9 cellular contexts compared by ENCODE assay signal in genomic region chr9:110069326-110070248, GRCh38.
DNase-seq lines count a peak whose midpoint lies in the region; ATAC-seq and FAIRE-seq lines count a peak whose summit lies in the region.
"Had no signal": no experiment of that assay in that cellular context is flagged by ENCODE, and none has a peak within 500 bp of the region (broad histone marks: within the 10 kb centered on the region; RNA-seq: fewer than 3 reads in every experiment).

No MANE protein-coding gene starts in this region.

- DNase-seq in HTR-8/SVneo (ENCODE audit: insufficient read length, low spot score) (peak; percentile 54), amniotic stem cell (lab: John Stamatoyannopoulos, UW) (peak; percentile 96), right cardiac atrium (peak; percentile 65 to 73 (median 67)), NCI-H2107 treated with DMSO at 0.1 percent for 48 hours (lab: John Stamatoyannopoulos, UW; ENCODE audit: unreplicated experiment) (no peak)
- DNase-seq in activated CD8-positive, alpha-beta memory T cell treated with anti-CD3 and anti-CD28 coated beads, Interleukin-2, amount 50 U/mL, for 48 hours, result no peak
- no peak for DNase-seq in effector memory CD8-positive, alpha-beta T cell
- no peak for DNase-seq in activated T-helper 1 cell treated with anti-CD3 and anti-CD28 coated beads, Interleukin-12 subunit alpha, Interleukin-12 subunit beta, Interleukin-2, Interleukin-4 antibody, amounts not matched to agents 30 ng/mL and 10 ng/mL and 1 ng/mL, durations not matched to agents 14 hours and 24 hours and 36 hours (ENCODE audit: low spot score)

- no peaks in the 10 kb centered on the region for H3K27me3 Mint-ChIP-seq in effector memory CD8-positive, alpha-beta T cell
- H3K27me3 Mint-ChIP-seq in activated T-helper 1 cell treated with anti-CD3 and anti-CD28 coated beads, Interleukin-12 subunit alpha, Interleukin-12 subunit beta, Interleukin-2, Interleukin-4 antibody, amounts not matched to agents 30 ng/mL and 10 ng/mL and 1 ng/mL, durations not matched to agents 14 hours and 24 hours and 36 hours (ENCODE audit: insufficient read depth), result no peaks in the 10 kb centered on the region

- H3K36me3 ChIP-seq in thymus (ENCODE audit: control insufficient read depth, insufficient read depth), result peaks cover 6% of the 10 kb centered on the region

- peak; percentile 62 for FAIRE-seq in HTR-8/SVneo (lab: Jason Lieb, UNC)
- FAIRE-seq: colon had no signal

- H3K27ac ChIP-seq in right cardiac atrium (ENCODE audit: low read length) (peak overlapping the region; percentile 61), thymus (ENCODE audit: low read depth) (peak overlapping the region; percentile 36)

- H3K4me1 ChIP-seq in right cardiac atrium (ENCODE audit: control insufficient read depth, insufficient read depth, low read length) (peaks cover 15% of the 10 kb centered on the region), thymus (ENCODE audit: control insufficient read depth, insufficient read depth, low read length) (peaks cover 21% of the 10 kb centered on the region)

- 44% methylated on average over 14 of the region's 14 CpGs for WGBS in right cardiac atrium
- WGBS in thymus, result 87% methylated on average over 14 of the region's 14 CpGs

- no peaks in the 10 kb centered on the region for H3K4me1 Mint-ChIP-seq in effector memory CD8-positive, alpha-beta T cell (ENCODE audit: low read depth in 2 of 2)
- H3K4me1 Mint-ChIP-seq in activated T-helper 1 cell treated with anti-CD3 and anti-CD28 coated beads, Interleukin-12 subunit alpha, Interleukin-12 subunit beta, Interleukin-2, Interleukin-4 antibody, amounts not matched to agents 30 ng/mL and 10 ng/mL and 1 ng/mL, durations not matched to agents 14 hours and 24 hours and 36 hours (ENCODE audit: low read depth), result peaks cover 68% of the 10 kb centered on the region

- H3K4me3 ChIP-seq in right cardiac atrium (ENCODE audit: low read length), result no peak overlapping the region
- H3K4me3 ChIP-seq in thymus (ENCODE audit: low read length), result no peak overlapping the region

- no peaks in the 10 kb centered on the region for H3K9me3 Mint-ChIP-seq in effector memory CD8-positive, alpha-beta T cell
- no peaks in the 10 kb centered on the region for H3K9me3 Mint-ChIP-seq in activated T-helper 1 cell treated with anti-CD3 and anti-CD28 coated beads, Interleukin-12 subunit alpha, Interleukin-12 subunit beta, Interleukin-2, Interleukin-4 antibody, amounts not matched to agents 30 ng/mL and 10 ng/mL and 1 ng/mL, durations not matched to agents 14 hours and 24 hours and 36 hours

- H3K36me3 Mint-ChIP-seq in effector memory CD8-positive, alpha-beta T cell (ENCODE audit: insufficient read depth), result no peaks in the 10 kb centered on the region
- peaks cover 37% of the 10 kb centered on the region for H3K36me3 Mint-ChIP-seq in activated T-helper 1 cell treated with anti-CD3 and anti-CD28 coated beads, Interleukin-12 subunit alpha, Interleukin-12 subunit beta, Interleukin-2, Interleukin-4 antibody, amounts not matched to agents 30 ng/mL and 10 ng/mL and 1 ng/mL, durations not matched to agents 14 hours and 24 hours and 36 hours (ENCODE audit: low read depth)

- H3K27me3 ChIP-seq in right cardiac atrium (ENCODE audit: control insufficient read depth, insufficient read depth) (no peaks in the 10 kb centered on the region), thymus (ENCODE audit: control insufficient read depth, insufficient read depth) (no peaks in the 10 kb centered on the region)

- no peak overlapping the region for H3K27ac Mint-ChIP-seq in effector memory CD8-positive, alpha-beta T cell
- no peak overlapping the region for H3K27ac Mint-ChIP-seq in activated T-helper 1 cell treated with anti-CD3 and anti-CD28 coated beads, Interleukin-12 subunit alpha, Interleukin-12 subunit beta, Interleukin-2, Interleukin-4 antibody, amounts not matched to agents 30 ng/mL and 10 ng/mL and 1 ng/mL, durations not matched to agents 14 hours and 24 hours and 36 hours

- no peaks in the 10 kb centered on the region for H3K9me3 ChIP-seq in right cardiac atrium (ENCODE audit: control insufficient read depth, low read length)
- H3K9me3 ChIP-seq in thymus (ENCODE audit: control insufficient read depth), result no peaks in the 10 kb centered on the region

- intact Hi-C loops in right cardiac atrium (cut with DNase I), result no loop called here
- intact Hi-C loops in activated T-helper 1 cell treated with anti-CD3 and anti-CD28 coated beads, Interleukin-12 subunit alpha, Interleukin-12 subunit beta, Interleukin-2, Interleukin-4 antibody, amounts not matched to agents 30 ng/mL and 10 ng/mL and 1 ng/mL, durations not matched to agents 14 hours and 24 hours and 36 hours (cut with micrococcal nuclease), result no loop called here

- H3K4me3 Mint-ChIP-seq in effector memory CD8-positive, alpha-beta T cell, result no peak overlapping the region
- no peak overlapping the region for H3K4me3 Mint-ChIP-seq in activated T-helper 1 cell treated with anti-CD3 and anti-CD28 coated beads, Interleukin-12 subunit alpha, Interleukin-12 subunit beta, Interleukin-2, Interleukin-4 antibody, amounts not matched to agents 30 ng/mL and 10 ng/mL and 1 ng/mL, durations not matched to agents 14 hours and 24 hours and 36 hours

- peak; percentile 65 to 95 for ATAC-seq in right cardiac atrium
- ATAC-seq in effector memory CD8-positive, alpha-beta T cell (replicated peaks), result no peak

Comparison
In these comparisons a context has a peak if more than half of its experiments do, and no peak if none do; other contexts are left out.
1. DNase-seq: peak in HTR-8/SVneo (single experiment), amniotic stem cell (single experiment) and right cardiac atrium (3 of 3); none in activated CD8-positive, alpha-beta memory T cell treated with anti-CD3 and anti-CD28 coated beads, Interleukin-2, amount 50 U/mL, for 48 hours (single experiment), effector memory CD8-positive, alpha-beta T cell (0 of 3), NCI-H2107 treated with DMSO at 0.1 percent for 48 hours (single experiment) and activated T-helper 1 cell treated with anti-CD3 and anti-CD28 coated beads, Interleukin-12 subunit alpha, Interleukin-12 subunit beta, Interleukin-2, Interleukin-4 antibody, amounts not matched to agents 30 ng/mL and 10 ng/mL and 1 ng/mL, durations not matched to agents 14 hours and 24 hours and 36 hours (single experiment).